ENCODE assay signal across 18 cellular contexts in the genomic region with DNA sequence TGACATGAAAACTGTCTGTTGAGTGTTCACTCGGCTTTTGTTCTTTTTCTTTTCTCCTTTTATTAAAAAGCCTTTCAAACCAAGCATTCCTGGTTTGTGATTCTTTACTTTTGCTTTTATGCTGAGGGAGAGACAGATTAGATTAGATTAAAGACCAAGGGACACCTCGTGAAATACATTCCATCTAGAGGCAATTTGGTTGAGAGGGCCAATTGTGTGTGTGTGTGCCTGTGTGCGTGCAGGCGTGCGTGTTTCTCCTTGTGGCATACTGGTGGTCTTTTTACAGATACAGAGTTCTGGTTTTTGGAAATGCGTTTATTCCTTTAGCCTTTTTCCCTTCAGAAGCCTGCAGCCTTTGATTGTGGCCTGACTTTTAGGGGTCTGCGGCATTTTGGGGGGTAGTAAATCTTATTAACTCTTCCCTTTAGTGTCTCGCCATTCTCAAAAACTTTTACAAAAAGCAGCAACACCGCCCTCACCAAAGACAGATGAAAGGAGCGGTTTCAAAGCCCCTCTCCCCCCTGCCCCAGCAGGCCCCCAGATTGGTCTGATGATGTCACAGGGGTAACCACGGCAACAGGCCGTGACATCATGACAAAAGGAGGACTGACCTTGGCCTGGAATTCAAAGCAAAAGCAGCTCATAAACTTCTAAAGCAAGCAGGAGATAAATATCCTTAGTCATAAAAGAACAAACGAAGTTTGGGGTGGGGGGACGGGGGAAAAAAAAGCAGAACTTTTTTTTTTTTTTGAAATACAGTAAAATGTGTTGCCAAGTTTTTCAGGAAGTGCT.
DNase-seq lines count a peak whose midpoint lies in the region; ATAC-seq and TF ChIP-seq lines count a peak whose summit lies in the region.
"Had no signal": no experiment of that assay in that cellular context is flagged by ENCODE, and none has a peak within 500 bp of the region (broad histone marks: within the 10 kb centered on the region; RNA-seq: fewer than 3 reads in every experiment).

No MANE protein-coding gene starts in this region.

- peaks cover 36% of the 10 kb centered on the region for H3K4me1 Mint-ChIP-seq in type B pancreatic cell (ENCODE audit: unreplicated experiment)
- H3K4me1 Mint-ChIP-seq: stimulated activated effector memory CD8-positive, alpha-beta T cell treated with anti-CD3 and anti-CD28 coated beads, Interleukin-12 subunit alpha, Interleukin-12 subunit beta, amount 100 ng/mL, for 72 hours had no signal

- peak overlapping the region; percentile 81 for H3K27ac Mint-ChIP-seq in type B pancreatic cell
- H3K27ac Mint-ChIP-seq: stimulated activated effector memory CD8-positive, alpha-beta T cell treated with anti-CD3 and anti-CD28 coated beads, Interleukin-12 subunit alpha, Interleukin-12 subunit beta, amount 100 ng/mL, for 72 hours had no signal

- no peaks in the 10 kb centered on the region for H3K36me3 Mint-ChIP-seq in type B pancreatic cell
- H3K36me3 Mint-ChIP-seq: stimulated activated effector memory CD8-positive, alpha-beta T cell treated with anti-CD3 and anti-CD28 coated beads, Interleukin-12 subunit alpha, Interleukin-12 subunit beta, amount 100 ng/mL, for 72 hours had no signal

- no peaks in the 10 kb centered on the region for H3K36me3 ChIP-seq in adrenal gland (replicated peaks in 1 of 2)
- H3K36me3 ChIP-seq: MG63 had no signal

- peaks cover 18 to 22% of the 10 kb centered on the region in 2 donors for H3K4me1 ChIP-seq in adrenal gland (replicated peaks in 1 of 2)

- no peaks in the 10 kb centered on the region for H3K9me3 Mint-ChIP-seq in type B pancreatic cell
- H3K9me3 Mint-ChIP-seq: stimulated activated effector memory CD8-positive, alpha-beta T cell treated with anti-CD3 and anti-CD28 coated beads, Interleukin-12 subunit alpha, Interleukin-12 subunit beta, amount 100 ng/mL, for 72 hours had no signal

- TF ChIP-seq CTCF in adrenal gland (IDR thresholded peaks at IDR 0.05) (no peak), fibroblast of villous mesenchyme (IDR thresholded peaks at IDR 0.05; ENCODE audit: insufficient read depth, low read depth, low read length) (no peak), type B pancreatic cell (conservative IDR thresholded peaks at IDR 0.05) (no peak)

- DNase-seq in NOMO-1 (lab: John Stamatoyannopoulos, UW; ENCODE audit: unreplicated experiment in 2 of 2), result peak; percentile 15 to 24
- no peak for DNase-seq in NOMO-1 treated with dmso at 0.1 percent for 144 hours (lab: John Stamatoyannopoulos, UW; ENCODE audit: unreplicated experiment)
- peak; percentile 67 to 82 (median 80) for DNase-seq in adrenal gland
- peak; percentile 56 for DNase-seq in fibroblast of villous mesenchyme (ENCODE audit: low read depth)
- DNase-seq in type B pancreatic cell (ENCODE audit: extremely low spot score, unreplicated experiment), result no peak
- no peak for DNase-seq in GM03348 (ENCODE audit: low spot score)
- DNase-seq in COLO668 (lab: John Stamatoyannopoulos, UW; ENCODE audit: unreplicated experiment), result no peak
- DNase-seq: activated CD4-positive, alpha-beta T cell treated with anti-CD3 and anti-CD28 coated beads for 1 hour; central memory CD4-positive, alpha-beta T cell; effector memory CD4-positive, alpha-beta T cell; MG63; NCI-H2029 treated with DMSO at 0.1 percent for 48 hours; NCI-H510A; PC-9; stimulated activated CD4-positive, alpha-beta T cell treated with anti-CD3 and anti-CD28 coated beads, Interleukin-15, amount 100 ng/mL, for 24 hours had no signal

- 52 to 61% (median 55%) methylated on average over 14 of the region's 14 CpGs for WGBS in adrenal gland, 4 donors

- no peak for ATAC-seq in HG03565 (IDR thresholded peaks at IDR 0.05; ENCODE audit: unreplicated experiment)
- ATAC-seq: stimulated activated effector memory CD8-positive, alpha-beta T cell treated with anti-CD3 and anti-CD28 coated beads, Interleukin-12 subunit alpha, Interleukin-12 subunit beta, amount 100 ng/mL, for 72 hours had no signal

- H3K4me3 ChIP-seq in adrenal gland (no peak overlapping the region), fibroblast of villous mesenchyme (ENCODE audit: low read depth, low read length) (no peak overlapping the region)
- H3K4me3 ChIP-seq: MG63, PC-9 had no signal

- H3K27ac ChIP-seq in adrenal gland, result peak overlapping the region; percentile 64 to 88 (median 88)
- H3K27ac ChIP-seq: 22Rv1, PC-9 had no signal

- intact Hi-C loops in adrenal gland (cut with DNase I), result no loop called here

- H3K4me3 Mint-ChIP-seq in type B pancreatic cell, result peak overlapping the region; percentile 66
- H3K4me3 Mint-ChIP-seq: stimulated activated effector memory CD8-positive, alpha-beta T cell treated with anti-CD3 and anti-CD28 coated beads, Interleukin-12 subunit alpha, Interleukin-12 subunit beta, amount 100 ng/mL, for 72 hours had no signal

- TF ChIP-seq POLR2A in adrenal gland (IDR thresholded peaks at IDR 0.05), result no peak

- no peaks in the 10 kb centered on the region for H3K27me3 Mint-ChIP-seq in type B pancreatic cell

- no peaks in the 10 kb centered on the region for H3K9me3 ChIP-seq in adrenal gland (replicated peaks in 1 of 3)
- H3K9me3 ChIP-seq: MG63 had no signal

- H3K27me3 ChIP-seq in adrenal gland, result no peaks in the 10 kb centered on the region
- H3K27me3 ChIP-seq: MG63 had no signal

Comparison
In these comparisons a context has a peak if more than half of its experiments do, and no peak if none do; other contexts are left out.
1. DNase-seq: peak in NOMO-1 (2 of 2), adrenal gland (7 of 7) and fibroblast of villous mesenchyme (single experiment); none in NOMO-1 treated with dmso at 0.1 percent for 144 hours (single experiment), type B pancreatic cell (single experiment), GM03348 (single experiment) and COLO668 (single experiment).